In the genomic region with DNA sequence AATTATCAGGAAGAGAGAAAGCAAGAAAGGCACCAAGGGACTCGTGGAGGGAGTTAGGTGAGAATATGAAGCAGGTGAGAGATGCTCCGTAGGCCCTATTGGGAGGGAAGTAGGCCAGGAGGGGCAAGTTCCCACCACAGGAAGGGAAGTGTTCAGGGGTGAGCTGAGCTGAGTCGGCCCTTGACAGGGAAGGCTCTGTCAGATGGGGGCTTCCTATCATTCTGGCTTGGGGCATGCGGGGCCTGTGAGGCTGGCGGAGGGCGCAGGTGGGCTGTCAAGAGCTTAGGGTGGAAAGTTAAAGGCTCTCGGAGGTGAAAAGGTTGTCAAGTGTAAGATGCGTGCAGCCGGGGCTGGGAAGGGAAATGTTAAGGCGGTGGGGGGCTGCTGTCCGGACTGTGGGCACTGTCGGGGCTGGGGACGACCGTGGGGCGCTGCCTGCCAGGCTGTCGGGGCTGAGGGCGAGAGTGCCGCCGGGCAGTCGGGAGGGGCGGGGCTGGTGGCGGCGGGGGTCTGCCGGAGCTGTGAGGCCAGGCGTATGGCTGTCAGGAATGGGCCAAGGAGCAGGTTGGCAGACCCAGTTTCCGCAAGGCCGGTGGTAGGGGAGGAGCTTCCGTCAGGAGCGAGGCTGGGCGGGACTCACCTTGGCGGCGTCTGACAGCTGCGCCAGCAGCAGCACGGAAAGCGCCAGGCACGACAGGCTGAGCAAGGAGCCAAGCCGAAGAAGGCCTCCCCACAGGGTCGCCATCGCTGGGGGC, we compare ENCODE assay signal across 8 cellular contexts. TPM values are rescaled to one million over a fixed set of nuclear protein-coding genes. Genes with fewer than 3 reads are reported as not detected.
DNase-seq lines count a peak whose midpoint lies in the region; ATAC-seq and TF ChIP-seq lines count a peak whose summit lies in the region.

No MANE protein-coding gene starts in this region.

- peak overlapping the region; percentile 91 for H3K4me2 ChIP-seq in GM23248 (ENCODE audit: unreplicated experiment)
- H3K4me2 ChIP-seq in Karpas-422 (ENCODE audit: low read depth, low read length, poor library complexity, severe bottlenecking): peak overlapping the region; percentile 85
- peak overlapping the region; percentile 74 for H3K4me2 ChIP-seq in parathyroid adenoma (ENCODE audit: low read length)

- WGBS in GM23248 (ENCODE audit: low coverage in 1 of 2, low lambda C conversion rate in 2 of 2, missing lambda C conversion rate in 2 of 2), 2 experiments: 0 to 4% methylated on average over 17 to 28 of the region's 39 CpGs
- WGBS in upper lobe of left lung, 2 donors: 3 to 6% methylated on average over 19 to 33 of the region's 39 CpGs

- H3K4me1 ChIP-seq in GM23248 (ENCODE audit: insufficient read depth) (peaks cover 16% of the 10 kb centered on the region), Karpas-422 (ENCODE audit: low read length) (peaks cover 35% of the 10 kb centered on the region), SJSA1 (replicated peaks) (peaks cover 12% of the 10 kb centered on the region), parathyroid adenoma (no peaks in the 10 kb centered on the region), upper lobe of left lung (peaks cover 34 to 45% (median 36%) of the 10 kb centered on the region in 4 donors)

- in situ Hi-C loops in GM23248 (cut with MboI): loop anchor here (25.0 kb wide), 1 partner anchor 726 kb away; no protein-coding TSS in a partner anchor

- H3K4me3 ChIP-seq in GM23248 (peak overlapping the region; percentile 81), Karpas-422 (ENCODE audit: low read length) (peak overlapping the region; percentile 81), SJSA1 (peak overlapping the region; percentile 85), parathyroid adenoma (ENCODE audit: low read depth, low read length) (peak overlapping the region; percentile 75), upper lobe of left lung (peak overlapping the region; percentile 72 to 95 (median 80))

- no peaks in the 10 kb centered on the region for H3K9me3 ChIP-seq in GM23248 (ENCODE audit: low read depth)
- no peaks in the 10 kb centered on the region for H3K9me3 ChIP-seq in Karpas-422 (ENCODE audit: low read length)
- H3K9me3 ChIP-seq in SJSA1 (replicated peaks): no peaks in the 10 kb centered on the region
- H3K9me3 ChIP-seq in parathyroid adenoma (ENCODE audit: control insufficient read depth, low read length): no peaks in the 10 kb centered on the region
- H3K9me3 ChIP-seq in upper lobe of left lung: no peaks in the 10 kb centered on the region

- H3K9ac ChIP-seq in GM23248: peak overlapping the region; percentile 90
- peak overlapping the region; percentile 94 for H3K9ac ChIP-seq in Karpas-422 (ENCODE audit: low read length)
- peak overlapping the region; percentile 42 for H3K9ac ChIP-seq in parathyroid adenoma

- H3K27me3 ChIP-seq in GM23248 (replicated peaks; ENCODE audit: insufficient read depth) (no peaks in the 10 kb centered on the region), Karpas-422 (ENCODE audit: low read length) (no peaks in the 10 kb centered on the region), SJSA1 (replicated peaks) (no peaks in the 10 kb centered on the region), parathyroid adenoma (ENCODE audit: control insufficient read depth, insufficient read depth, low read length) (no peaks in the 10 kb centered on the region), upper lobe of left lung (no peaks in the 10 kb centered on the region)

- H3K27ac Mint-ChIP-seq in glutamatergic neuron (ENCODE audit: unreplicated experiment): peak overlapping the region; percentile 67

- H3K79me2 ChIP-seq in GM23248 (ENCODE audit: insufficient read depth) (peaks cover 52% of the 10 kb centered on the region), Karpas-422 (ENCODE audit: low read length) (peaks cover 61% of the 10 kb centered on the region), parathyroid adenoma (peaks cover 10% of the 10 kb centered on the region)

- peaks cover 4% of the 10 kb centered on the region for H3K9me3 Mint-ChIP-seq in glutamatergic neuron (ENCODE audit: unreplicated experiment)

- TF ChIP-seq EP300 in upper lobe of left lung (IDR thresholded peaks at IDR 0.05): no peak

- ATAC-seq in upper lobe of left lung (ENCODE audit: low FRiP score in 2 of 2): peak; percentile 80 to 85

- DNase-seq in Daoy (ENCODE audit: low read depth): peak; percentile 82
- peak; percentile 85 for DNase-seq in GM23248
- DNase-seq in Karpas-422: peak; percentile 87
- DNase-seq in SJSA1 (ENCODE audit: low read depth in 1 of 2, low spot score in 2 of 2): peak in 1 of 2 experiments; percentile 50
- DNase-seq in activated naive CD4-positive, alpha-beta T cell treated with anti-CD3 and anti-CD28 coated beads, Interleukin-2, amount 50 U/mL, for 16 hours: peak; percentile 81
- DNase-seq in glutamatergic neuron: peak; percentile 70
- DNase-seq in upper lobe of left lung: peak in 1 of 2 donors; percentile 91

- H3K4me3 Mint-ChIP-seq in glutamatergic neuron (ENCODE audit: unreplicated experiment): peak overlapping the region; percentile 98

- no peaks in the 10 kb centered on the region for H4K20me1 ChIP-seq in GM23248 (ENCODE audit: insufficient read depth)
- no peaks in the 10 kb centered on the region for H4K20me1 ChIP-seq in Karpas-422 (ENCODE audit: insufficient read depth, low read depth, low read length)

- peaks cover 18% of the 10 kb centered on the region for H3F3A ChIP-seq in GM23248 (ENCODE audit: insufficient read depth)

- no peaks in the 10 kb centered on the region for H3K36me3 Mint-ChIP-seq in glutamatergic neuron (ENCODE audit: unreplicated experiment)

- TF ChIP-seq CTCF in glutamatergic neuron (IDR thresholded peaks at IDR 0.05; ENCODE audit: partially characterized antibody, unreplicated experiment) (no peak), parathyroid adenoma (IDR thresholded peaks at IDR 0.05) (no peak), upper lobe of left lung (IDR thresholded peaks at IDR 0.05) (no peak)

- H3K27me3 Mint-ChIP-seq in glutamatergic neuron (ENCODE audit: unreplicated experiment): peaks cover 3% of the 10 kb centered on the region

- H3K9me2 ChIP-seq in GM23248 (ENCODE audit: insufficient read depth) (no peaks in the 10 kb centered on the region), Karpas-422 (replicated peaks; ENCODE audit: insufficient read depth, low read length) (no peaks in the 10 kb centered on the region)

- H3K27ac ChIP-seq in GM23248 (peak overlapping the region; percentile 83), Karpas-422 (ENCODE audit: low read length) (no peak overlapping the region), SJSA1 (peak overlapping the region; percentile 84), parathyroid adenoma (peak overlapping the region; percentile 95), upper lobe of left lung (peak overlapping the region; percentile 94 to 98 (median 96))

- H3K4me1 Mint-ChIP-seq in glutamatergic neuron (ENCODE audit: low read depth, unreplicated experiment): peaks cover 15% of the 10 kb centered on the region

- H2AFZ ChIP-seq in GM23248: peak overlapping the region; percentile 91
- H2AFZ ChIP-seq in Karpas-422 (ENCODE audit: low read length): peak overlapping the region; percentile 68; the same call in 1 of the 2 replicates
- peak overlapping the region; percentile 91 for H2AFZ ChIP-seq in parathyroid adenoma

- no peak for TF ChIP-seq POLR2A in upper lobe of left lung (IDR thresholded peaks at IDR 0.05)

- H3K36me3 ChIP-seq in GM23248 (ENCODE audit: low read depth): no peaks in the 10 kb centered on the region
- 0 out of 2 replicates have a peak, but pooled peaks cover 3% of the 10 kb centered on the region for H3K36me3 ChIP-seq in Karpas-422 (ENCODE audit: insufficient read depth, low read length)
- H3K36me3 ChIP-seq in SJSA1: peaks cover 8% of the 10 kb centered on the region; the same call in 1 of the 2 replicates
- H3K36me3 ChIP-seq in parathyroid adenoma (ENCODE audit: control insufficient read depth, insufficient read depth, low read length): no peaks in the 10 kb centered on the region
- peaks cover 0 to 4% (median 0%) of the 10 kb centered on the region in 4 donors for H3K36me3 ChIP-seq in upper lobe of left lung

RNA-seq across cellular contexts. Expression of a gene that starts 0.5 kb away (rescaled TPM):
- 37.9 and 40.9 TPM in 2 replicates for total RNA-seq in Daoy (2014; rRNA removed; shearing (Covaris generic))
- 76.6 and 83.4 TPM in 2 replicates for total RNA-seq in GM23248 (2014; rRNA removed; shearing (Covaris generic))
- 98.9 and 99.6 TPM in 2 replicates for polyA plus RNA-seq in GM23248 (2016; fragmentation: Nextera tagmentation; extraction: Ambion mirVana)
- total RNA-seq in Karpas-422 (2014; rRNA removed; shearing (Covaris generic); ENCODE audit: low replicate concordance): 32.9 and 40.0 TPM in 2 replicates
- total RNA-seq in SJSA1 (2014; rRNA removed; shearing (Covaris generic)): 25.6 and 27.3 TPM in 2 replicates
- total RNA-seq in glutamatergic neuron (ENCODE audit: unreplicated experiment) (31.3 TPM), upper lobe of left lung (10 to 100 TPM; 23.0 to 86.6 (median 56.0) TPM)

RNA-seq across cellular contexts. Expression of a gene that starts 20.9 kb away (rescaled TPM):
- total RNA-seq in Daoy (2014; rRNA removed; shearing (Covaris generic)): not detected in 2 replicates
- total RNA-seq in GM23248 (2014; rRNA removed; shearing (Covaris generic)): not detected in 2 replicates
- not detected in 2 replicates for polyA plus RNA-seq in GM23248 (2016; fragmentation: Nextera tagmentation; extraction: Ambion mirVana)
- not detected in 2 replicates for total RNA-seq in Karpas-422 (2014; rRNA removed; shearing (Covaris generic); ENCODE audit: low replicate concordance)
- total RNA-seq in SJSA1 (2014; rRNA removed; shearing (Covaris generic)): not detected in 2 replicates
- total RNA-seq in glutamatergic neuron (ENCODE audit: unreplicated experiment) (not detected), upper lobe of left lung (not detected)

RNA-seq across cellular contexts. Expression of a gene that starts 31.0 kb away (rescaled TPM):
- not detected in 2 replicates for total RNA-seq in Daoy (2014; rRNA removed; shearing (Covaris generic))
- not detected in 2 replicates for total RNA-seq in GM23248 (2014; rRNA removed; shearing (Covaris generic))
- not detected in 2 replicates for polyA plus RNA-seq in GM23248 (2016; fragmentation: Nextera tagmentation; extraction: Ambion mirVana)
- not detected in 2 replicates for total RNA-seq in Karpas-422 (2014; rRNA removed; shearing (Covaris generic); ENCODE audit: low replicate concordance)
- not detected in 2 replicates for total RNA-seq in SJSA1 (2014; rRNA removed; shearing (Covaris generic))
- total RNA-seq in glutamatergic neuron (ENCODE audit: unreplicated experiment) (not detected), upper lobe of left lung (10 to 100 TPM in 2 of 6 donors, 1 to 10 TPM in 3, not detected in 1; 4.3 to 13.6 (median 7.8) TPM)

RNA-seq across cellular contexts. Expression of a gene that starts 40.1 kb away (rescaled TPM):
- total RNA-seq in Daoy (2014; rRNA removed; shearing (Covaris generic)): 27.4 and 34.8 TPM in 2 replicates
- total RNA-seq in GM23248 (2014; rRNA removed; shearing (Covaris generic)): 10.8 and 12.0 TPM in 2 replicates
- 4.8 and 6.2 TPM in 2 replicates for polyA plus RNA-seq in GM23248 (2016; fragmentation: Nextera tagmentation; extraction: Ambion mirVana)
- not detected in 2 replicates for total RNA-seq in Karpas-422 (2014; rRNA removed; shearing (Covaris generic); ENCODE audit: low replicate concordance)
- 20.7 and 29.1 TPM in 2 replicates for total RNA-seq in SJSA1 (2014; rRNA removed; shearing (Covaris generic))
- 2.7 TPM for total RNA-seq in glutamatergic neuron (ENCODE audit: unreplicated experiment)
- total RNA-seq in upper lobe of left lung: 1 to 10 TPM in 2 of 6 donors, under 1 TPM in 4; under 0.01 to 5.5 (median 0.87) TPM

RNA-seq across cellular contexts. Expression of a gene that starts 52.8 kb away (rescaled TPM):
- total RNA-seq in Daoy (2014; rRNA removed; shearing (Covaris generic)): 31.6 and 40.3 TPM in 2 replicates
- total RNA-seq in GM23248 (2014; rRNA removed; shearing (Covaris generic)): 49.6 and 58.4 TPM in 2 replicates
- 41.1 and 42.8 TPM in 2 replicates for polyA plus RNA-seq in GM23248 (2016; fragmentation: Nextera tagmentation; extraction: Ambion mirVana)
- 15.1 and 16.1 TPM in 2 replicates for total RNA-seq in Karpas-422 (2014; rRNA removed; shearing (Covaris generic); ENCODE audit: low replicate concordance)
- 24.8 and 37.9 TPM in 2 replicates for total RNA-seq in SJSA1 (2014; rRNA removed; shearing (Covaris generic))
- 25.7 TPM for total RNA-seq in glutamatergic neuron (ENCODE audit: unreplicated experiment)
- 10 to 100 TPM; 17.4 to 31.8 (median 23.1) TPM for total RNA-seq in upper lobe of left lung

Comparison
In these comparisons a context has a peak if more than half of its experiments do, and no peak if none do; other contexts are left out.
1. H3K9ac ChIP-seq: peak in every context shown above with its lines; median percentile 94 in Karpas-422; 90 in GM23248; 42 in parathyroid adenoma.